In genomic region chr7:100978300-100978699, GRCh38 we compare ENCODE assay signal across 11 cellular contexts. TPM values are rescaled to one million over a fixed set of nuclear protein-coding genes. Genes with fewer than 3 reads are reported as not detected.
"Had no signal": no experiment of that assay in that cellular context is flagged by ENCODE, and none has a peak within 500 bp of the region (broad histone marks: within the 10 kb centered on the region; RNA-seq: fewer than 3 reads in every experiment).

No MANE protein-coding gene starts in this region.

- H3K9ac ChIP-seq: KMS-11 had no signal

- FAIRE-seq: H1, H54 had no signal

- DNase-seq: H9, HCEC 1CT, HFFc6, IMR-90, KBM-7 had no signal

- H3K27ac ChIP-seq: HL-60, KMS-11 had no signal

- H2AFZ ChIP-seq: GM23338 had no signal

- H3K4me2 ChIP-seq: GM23338, KMS-11 had no signal

- H3K4me3 ChIP-seq: GM23338 had no signal

- ATAC-seq: GM23338 had no signal

RNA-seq across cellular contexts. Expression of gene MUC12, which starts 8.9 kb away (rescaled TPM):
- total RNA-seq: HT1080, IMR-90 had no signal

RNA-seq across cellular contexts. Expression of gene MUC3A, which starts 29.0 kb away (rescaled TPM):
- total RNA-seq: HFFc6, HT1080, IMR-90 had no signal

RNA-seq across cellular contexts. Expression of gene MUC17, which starts 41.6 kb away (rescaled TPM):
- total RNA-seq: H1, H9, HFFc6, HT1080, IMR-90 had no signal
- polyA plus RNA-seq: GM23338 had no signal
